2 cellular contexts compared by ENCODE assay signal in genomic region chr20:47459344-47460073, GRCh38.
TF ChIP-seq lines count a peak whose summit lies in the region.

No MANE protein-coding gene starts in this region.

TF ChIP-seq in A549, 52 proteins besides CTCF, POLR2A, EP300 and RAD21 (continued from another document):
- TF ChIP-seq HMGXB4 (CRISPR knock-in tag; IDR thresholded peaks at IDR 0.05; ENCODE audit: borderline replicate concordance) (no peak), FOSB (CRISPR knock-in tag; IDR thresholded peaks at IDR 0.05) (no peak)

TF ChIP-seq in GM23338, 12 proteins besides CTCF, POLR2A, EP300 and RAD21 (continued from another document):
- TF ChIP-seq ZNF462 (CRISPR knock-in tag; IDR thresholded peaks at IDR 0.05), result no peak
- TF ChIP-seq NANOG (IDR thresholded peaks at IDR 0.05; ENCODE audit: borderline replicate concordance), result no peak
- TF ChIP-seq REST (IDR thresholded peaks at IDR 0.05; ENCODE audit: unreplicated experiment), result no peak
- no peak for TF ChIP-seq EZH2 (IDR thresholded peaks at IDR 0.05; ENCODE audit: low read depth, unreplicated experiment)
- no peak for TF ChIP-seq ZNF331 (CRISPR knock-in tag; IDR thresholded peaks at IDR 0.05; ENCODE audit: low read depth)
- TF ChIP-seq ZNF114 (CRISPR knock-in tag; IDR thresholded peaks at IDR 0.05), result no peak
- no peak for TF ChIP-seq POLR2AphosphoS5 (IDR thresholded peaks at IDR 0.05; ENCODE audit: low read depth)
